In the genomic region with DNA sequence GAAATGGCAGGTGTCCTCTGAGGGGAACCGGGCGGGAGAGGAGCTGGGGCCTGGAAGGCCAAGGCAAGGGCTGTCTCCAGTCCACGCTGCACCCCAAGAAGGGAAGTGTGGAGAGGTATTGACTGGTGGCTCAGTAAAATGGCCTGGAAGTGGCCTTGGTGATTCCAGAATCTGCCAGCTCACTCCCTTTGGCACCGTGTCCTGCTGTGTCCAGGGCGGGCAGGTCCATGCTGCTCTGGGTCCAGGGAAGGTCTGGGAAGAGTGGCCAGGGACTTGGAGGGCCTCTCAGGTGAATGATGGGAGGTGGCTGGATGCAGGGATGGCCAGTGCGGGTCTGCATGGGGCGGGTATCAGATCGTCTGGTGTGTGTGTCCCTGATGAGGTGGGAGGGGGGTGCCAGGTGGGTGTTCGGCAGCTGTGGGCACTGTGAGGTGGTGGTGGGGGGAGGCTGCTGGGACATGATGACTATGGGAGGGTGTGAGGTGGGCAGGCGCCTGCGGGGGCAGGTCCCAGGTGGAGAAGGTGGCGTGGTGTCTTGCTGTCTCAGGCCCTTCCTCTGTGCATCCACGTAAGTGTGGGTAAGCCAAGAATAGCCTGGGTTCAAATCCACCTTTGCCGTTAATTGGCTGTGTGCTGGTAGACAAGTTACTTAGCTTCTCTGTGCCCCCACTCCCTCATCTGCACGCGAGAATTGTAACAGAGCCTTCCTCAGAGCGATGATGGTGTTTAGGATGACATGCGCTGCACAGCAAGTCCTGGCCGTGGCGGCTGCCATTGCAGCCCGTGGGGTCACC, we compare ENCODE assay signal across 18 cellular contexts. TPM values are rescaled to one million over a fixed set of nuclear protein-coding genes. Genes with fewer than 3 reads are reported as not detected.
DNase-seq lines count a peak whose midpoint lies in the region; ATAC-seq and TF ChIP-seq lines count a peak whose summit lies in the region.
"Had no signal": no experiment of that assay in that cellular context is flagged by ENCODE, and none has a peak within 500 bp of the region (broad histone marks: within the 10 kb centered on the region; RNA-seq: fewer than 3 reads in every experiment).

No MANE protein-coding gene starts in this region.

- H3K27me3 ChIP-seq in CD4-positive, CD25-positive, alpha-beta regulatory T cell (ENCODE audit: control insufficient read depth, insufficient read depth, low read length) = no peaks in the 10 kb centered on the region
- no peaks in the 10 kb centered on the region for H3K27me3 ChIP-seq in endodermal cell (ENCODE audit: control insufficient read depth, insufficient read depth, low read length, poor library complexity, severe bottlenecking)
- no peaks in the 10 kb centered on the region for H3K27me3 ChIP-seq in psoas muscle (ENCODE audit: insufficient read depth in 3 of 3, low read length in 2 of 3)
- H3K27me3 ChIP-seq: ascending aorta had no signal

- no peaks in the 10 kb centered on the region for H3K36me3 Mint-ChIP-seq in CD4-positive, CD25-positive, alpha-beta regulatory T cell
- H3K36me3 Mint-ChIP-seq in endodermal cell (ENCODE audit: low read depth) = no peaks in the 10 kb centered on the region
- H3K36me3 Mint-ChIP-seq: IgD-negative memory B cell, T-cell had no signal

- no peaks in the 10 kb centered on the region for H3K27me3 Mint-ChIP-seq in CD4-positive, CD25-positive, alpha-beta regulatory T cell
- H3K27me3 Mint-ChIP-seq in endodermal cell (ENCODE audit: insufficient read depth) = no peaks in the 10 kb centered on the region
- H3K27me3 Mint-ChIP-seq: T-cell had no signal

- no peak overlapping the region for H3K27ac ChIP-seq in CD4-positive, CD25-positive, alpha-beta regulatory T cell (ENCODE audit: insufficient read depth, low read length, poor library complexity, severe bottlenecking)
- H3K27ac ChIP-seq in endodermal cell (ENCODE audit: low read depth, low read length) (no peak overlapping the region), psoas muscle (no peak overlapping the region)
- H3K27ac ChIP-seq: ascending aorta had no signal

- H3K4me3 Mint-ChIP-seq in CD4-positive, CD25-positive, alpha-beta regulatory T cell = no peak overlapping the region
- H3K4me3 Mint-ChIP-seq in endodermal cell = no peak overlapping the region
- H3K4me3 Mint-ChIP-seq: activated CD4-positive, alpha-beta T cell treated with anti-CD3 and anti-CD28 coated beads, Interleukin-2, amount 10 ng/mL, durations not matched to agents 24 days and 14 days; IgD-negative memory B cell; T-cell had no signal

- H3K4me3 ChIP-seq in CD4-positive, CD25-positive, alpha-beta regulatory T cell (ENCODE audit: low read depth, low read length) = no peak overlapping the region
- H3K4me3 ChIP-seq in endodermal cell (ENCODE audit: low read length) (no peak overlapping the region), psoas muscle (no peak overlapping the region)
- H3K4me3 ChIP-seq: ascending aorta had no signal

- no peaks in the 10 kb centered on the region for H3K36me3 ChIP-seq in CD4-positive, CD25-positive, alpha-beta regulatory T cell (ENCODE audit: control insufficient read depth, insufficient read depth, low read length)
- no peaks in the 10 kb centered on the region for H3K36me3 ChIP-seq in endodermal cell (ENCODE audit: control insufficient read depth, insufficient read depth, low read length)
- H3K36me3 ChIP-seq in psoas muscle (ENCODE audit: insufficient read depth in 1 of 2, low read depth in 1 of 2) = no peaks in the 10 kb centered on the region

- TF ChIP-seq CTCF in endodermal cell (conservative IDR thresholded peaks at IDR 0.05) = no peak
- TF ChIP-seq CTCF in psoas muscle (IDR thresholded peaks at IDR 0.05) = no peak

- H3K9ac ChIP-seq in endodermal cell (ENCODE audit: extremely low read depth, low read length, poor library complexity, severe bottlenecking) = no peak overlapping the region

- 94 to 96% methylated on average over 12 to 21 of the region's 21 CpGs for WGBS in endodermal cell (ENCODE audit: insufficient coverage in 1 of 2, insufficient read length in 1 of 2), 2 experiments
- 89 to 93% (median 91%) methylated on average over 19 to 21 of the region's 21 CpGs for WGBS in psoas muscle, 3 donors

- H3K9me3 Mint-ChIP-seq in CD4-positive, CD25-positive, alpha-beta regulatory T cell = no peaks in the 10 kb centered on the region
- no peaks in the 10 kb centered on the region for H3K9me3 Mint-ChIP-seq in endodermal cell
- H3K9me3 Mint-ChIP-seq: activated CD4-positive, alpha-beta T cell treated with anti-CD3 and anti-CD28 coated beads, Interleukin-2, amount 10 ng/mL, durations not matched to agents 24 days and 14 days; IgD-negative memory B cell; T-cell had no signal

- peaks cover 0 to 43% (median 12%) of the 10 kb centered on the region in 4 donors for H3K4me1 Mint-ChIP-seq in CD4-positive, CD25-positive, alpha-beta regulatory T cell
- peaks cover 6% of the 10 kb centered on the region for H3K4me1 Mint-ChIP-seq in endodermal cell

- peak; percentile 20 for DNase-seq in activated CD4-positive, CD25-positive, alpha-beta regulatory T cell treated with anti-CD3 and anti-CD28 coated beads, Interleukin-2, amount 50 U/mL, for 72 hours
- no peak for DNase-seq in activated CD4-positive, CD25-positive, alpha-beta regulatory T cell (lab: John Stamatoyannopoulos, UW)
- no peak for DNase-seq in CD4-positive, CD25-positive, alpha-beta regulatory T cell
- DNase-seq in endodermal cell (peak; percentile 38), psoas muscle (no peak), T-helper 1 cell (no peak), activated gamma-delta T cell (lab: John Stamatoyannopoulos, UW) (no peak), cerebellum (ENCODE audit: low spot score) (no peak)
- DNase-seq: activated CD4-positive, alpha-beta T cell treated with anti-CD3 and anti-CD28 coated beads, Interleukin-2, amount 10 ng/mL, durations not matched to agents 24 days and 14 days; activated naive CD4-positive, alpha-beta T cell; C1 segment of cervical spinal cord; midbrain; NCI-H1417 treated with DMSO at 0.1 percent for 48 hours; SHP77; stimulated activated CD4-positive, alpha-beta T cell treated with anti-CD3 and anti-CD28 coated beads, Interleukin-4, amount 100 ng/mL, for 24 hours had no signal

- no peak for ATAC-seq in CD4-positive, CD25-positive, alpha-beta regulatory T cell (ENCODE audit: low read depth in 2 of 2)
- ATAC-seq in psoas muscle = peak in 3 of 4 donors; percentile 61 to 75 (median 64)
- ATAC-seq: T-cell had no signal

- H3K27ac Mint-ChIP-seq in CD4-positive, CD25-positive, alpha-beta regulatory T cell = peak overlapping the region; percentile 31 to 80 (median 62)
- no peak overlapping the region for H3K27ac Mint-ChIP-seq in endodermal cell
- H3K27ac Mint-ChIP-seq: activated CD4-positive, alpha-beta T cell treated with anti-CD3 and anti-CD28 coated beads, Interleukin-2, amount 10 ng/mL, durations not matched to agents 24 days and 14 days; T-cell had no signal

- intact Hi-C loops in psoas muscle (cut with DNase I) = no loop called here

- H3K9me3 ChIP-seq in CD4-positive, CD25-positive, alpha-beta regulatory T cell (ENCODE audit: control insufficient read depth in 2 of 2, low read length in 2 of 2) = no peaks in the 10 kb centered on the region
- H3K9me3 ChIP-seq in endodermal cell (ENCODE audit: control insufficient read depth, low read length) (no peaks in the 10 kb centered on the region), psoas muscle (no peaks in the 10 kb centered on the region)
- H3K9me3 ChIP-seq: ascending aorta had no signal

- peaks cover 6% of the 10 kb centered on the region for H3K4me1 ChIP-seq in CD4-positive, CD25-positive, alpha-beta regulatory T cell (ENCODE audit: control insufficient read depth, insufficient read depth, low read length, poor library complexity, severe bottlenecking)
- H3K4me1 ChIP-seq in endodermal cell (ENCODE audit: control insufficient read depth, insufficient read depth, low read length) (peaks cover 2% of the 10 kb centered on the region), psoas muscle (peaks cover 20% of the 10 kb centered on the region)
- H3K4me1 ChIP-seq: ascending aorta had no signal

RNA-seq across cellular contexts. Expression of a gene that starts 17.7 kb away (rescaled TPM):
- 27.6 TPM for total RNA-seq in CD4-positive, CD25-positive, alpha-beta regulatory T cell
- 1 to 10 TPM; 3.7 to 6.7 (median 6.0) TPM for polyA plus RNA-seq in CD4-positive, CD25-positive, alpha-beta regulatory T cell
- total RNA-seq in endodermal cell (10 to 100 TPM; 45.2 to 48.6 TPM), psoas muscle (10 to 100 TPM; 13.9 to 29.0 (median 17.8) TPM), cerebellum (87.5 TPM)
- polyA plus RNA-seq in endodermal cell (2013, experiment 1 of 2) = 47.0 TPM
- polyA plus RNA-seq in endodermal cell (2013, experiment 2 of 2) = 44.0 TPM
- polyA plus RNA-seq in psoas muscle = 10 to 100 TPM in 2 of 3 donors, 1 to 10 TPM in 1; 7.5 to 20.1 (median 15.6) TPM

Comparison
In these comparisons a context has a peak if more than half of its experiments do, and no peak if none do; other contexts are left out.
1. DNase-seq: peak in activated CD4-positive, CD25-positive, alpha-beta regulatory T cell treated with anti-CD3 and anti-CD28 coated beads, Interleukin-2, amount 50 U/mL, for 72 hours (single experiment) and endodermal cell (single experiment); none in activated CD4-positive, CD25-positive, alpha-beta regulatory T cell (0 of 4), CD4-positive, CD25-positive, alpha-beta regulatory T cell (0 of 3), psoas muscle (0 of 2), T-helper 1 cell (0 of 5), activated gamma-delta T cell (single experiment) and cerebellum (single experiment).
2. ATAC-seq: peak in psoas muscle (3 of 4); none in CD4-positive, CD25-positive, alpha-beta regulatory T cell (0 of 2).